In the genomic region with DNA sequence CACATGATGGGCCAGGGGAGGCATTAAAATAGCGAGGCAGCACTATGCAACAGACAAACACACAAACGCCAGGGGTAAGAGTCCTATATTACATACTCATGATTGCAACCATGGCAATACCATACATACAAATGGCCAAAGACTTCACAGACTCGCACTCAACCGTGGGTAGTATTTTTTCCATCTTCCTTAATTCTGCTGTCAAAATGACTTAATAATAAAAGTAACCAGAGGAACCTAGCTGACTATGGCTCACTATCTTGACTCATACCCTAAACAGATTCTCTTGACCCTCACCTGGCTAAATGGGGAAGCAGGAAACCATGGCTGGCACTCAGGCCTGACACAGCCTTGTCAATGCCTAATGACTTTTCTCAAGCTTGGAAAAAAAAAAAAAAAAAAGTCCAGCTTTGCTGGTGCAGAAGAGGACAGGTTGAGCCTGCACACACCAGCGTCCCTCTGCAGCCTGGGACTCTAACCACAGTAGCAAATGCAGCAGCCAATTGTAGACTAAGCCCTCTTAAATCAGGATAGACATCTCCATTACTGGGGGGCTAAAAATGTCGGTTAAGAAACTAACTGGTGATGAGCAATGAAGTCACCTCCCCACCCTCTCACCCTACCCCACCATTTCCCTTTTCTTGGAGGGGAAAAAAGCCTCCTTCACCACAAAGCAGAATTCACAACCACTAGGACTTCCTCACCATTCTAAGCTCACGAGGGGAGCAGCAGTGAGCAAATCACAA, we compare ENCODE assay signal across 10 cellular contexts. TPM values are rescaled to one million over a fixed set of nuclear protein-coding genes. Genes with fewer than 3 reads are reported as not detected.
A peak's percentile ranks its signal among the peaks of the same experiment; 100 is the strongest.
DNase-seq lines count a peak whose midpoint lies in the region; ATAC-seq, FAIRE-seq and TF ChIP-seq lines count a peak whose summit lies in the region.
"Had no signal": no experiment of that assay in that cellular context is flagged by ENCODE, and none has a peak within 500 bp of the region (broad histone marks: within the 10 kb centered on the region; RNA-seq: fewer than 3 reads in every experiment).

No MANE protein-coding gene starts in this region.

- H3K36me3 ChIP-seq in left ventricle myocardium inferior (no peaks in the 10 kb centered on the region), endodermal cell (ENCODE audit: control insufficient read depth, insufficient read depth, low read length) (peaks cover 14% of the 10 kb centered on the region), sigmoid colon (no peaks in the 10 kb centered on the region)

- FAIRE-seq in D721Med (lab: Jason Lieb, UNC) = no peak

- H3K9ac ChIP-seq in endodermal cell (ENCODE audit: extremely low read depth, low read length, poor library complexity, severe bottlenecking) = no peak overlapping the region

- H3K4me3 Mint-ChIP-seq in endodermal cell = no peak overlapping the region
- H3K4me3 Mint-ChIP-seq: mesothelial cell of epicardium had no signal

- intact Hi-C loops in left ventricle myocardium inferior (cut with micrococcal nuclease) = no loop called here
- intact Hi-C loops in left ventricle myocardium superior (cut with micrococcal nuclease) = no loop called here
- intact Hi-C loops in sigmoid colon (cut with DNase I) = no loop called here

- no peak overlapping the region for H3K4me3 ChIP-seq in left ventricle myocardium inferior
- H3K4me3 ChIP-seq in endodermal cell (ENCODE audit: low read length) = no peak overlapping the region
- no peak overlapping the region for H3K4me3 ChIP-seq in sigmoid colon

- H3K27me3 ChIP-seq in left ventricle myocardium inferior (ENCODE audit: low read depth) = no peaks in the 10 kb centered on the region
- H3K27me3 ChIP-seq in endodermal cell (ENCODE audit: control insufficient read depth, insufficient read depth, low read length, poor library complexity, severe bottlenecking) = no peaks in the 10 kb centered on the region
- H3K27me3 ChIP-seq in sigmoid colon = no peaks in the 10 kb centered on the region

- no peak for TF ChIP-seq EP300 in sigmoid colon (IDR thresholded peaks at IDR 0.05)

- H3K27ac ChIP-seq in left ventricle myocardium inferior (replicated peaks) (peak overlapping the region; percentile 68), endodermal cell (ENCODE audit: low read depth, low read length) (peak overlapping the region; percentile 9), sigmoid colon (peak overlapping the region in 1 of 4 donors; percentile 39)
- H3K27ac ChIP-seq: epithelial cell of prostate had no signal

- ATAC-seq in left ventricle myocardium superior (no peak), GM18909 (IDR thresholded peaks at IDR 0.05; ENCODE audit: poor library complexity, unreplicated experiment) (no peak), GM21381 (IDR thresholded peaks at IDR 0.05; ENCODE audit: unreplicated experiment) (no peak)

- H3K27ac Mint-ChIP-seq in endodermal cell = no peak overlapping the region
- H3K27ac Mint-ChIP-seq: mesothelial cell of epicardium had no signal

- no peak for TF ChIP-seq CTCF in left ventricle myocardium inferior (IDR thresholded peaks at IDR 0.05; ENCODE audit: borderline replicate concordance)
- TF ChIP-seq CTCF in endodermal cell (conservative IDR thresholded peaks at IDR 0.05) = no peak
- TF ChIP-seq CTCF in D721Med (IDR thresholded peaks at IDR 0.05; ENCODE audit: insufficient read depth, missing control alignments) = no peak
- TF ChIP-seq CTCF in sigmoid colon (IDR thresholded peaks at IDR 0.05) = no peak

- no peaks in the 10 kb centered on the region for H3K9me3 Mint-ChIP-seq in endodermal cell
- H3K9me3 Mint-ChIP-seq: mesothelial cell of epicardium had no signal

- H3K27me3 Mint-ChIP-seq in endodermal cell (ENCODE audit: insufficient read depth) = no peaks in the 10 kb centered on the region

- no peak for TF ChIP-seq POLR2A in sigmoid colon (IDR thresholded peaks at IDR 0.05)

- H3K4me1 Mint-ChIP-seq in endodermal cell = peaks cover 57% of the 10 kb centered on the region

- H3K9me3 ChIP-seq in left ventricle myocardium inferior (replicated peaks) (no peaks in the 10 kb centered on the region), endodermal cell (ENCODE audit: control insufficient read depth, low read length) (no peaks in the 10 kb centered on the region), sigmoid colon (no peaks in the 10 kb centered on the region)

- DNase-seq in left ventricle myocardium inferior = no peak
- no peak for DNase-seq in left ventricle myocardium superior
- DNase-seq in NOMO-1 treated with dmso at 0.1 percent for 144 hours (lab: John Stamatoyannopoulos, UW; ENCODE audit: unreplicated experiment) = peak; percentile 81
- DNase-seq in endodermal cell = no peak
- no peak for DNase-seq in D721Med (ENCODE audit: insufficient read length, low spot score)
- DNase-seq in sigmoid colon = no peak

- 91 to 100% methylated on average over 2 to 7 of the region's 7 CpGs for WGBS in endodermal cell (ENCODE audit: insufficient coverage in 1 of 2, insufficient read length in 1 of 2), 2 experiments
- 55 to 81% methylated on average over 7 of the region's 7 CpGs for WGBS in sigmoid colon, 2 donors

- H3K4me1 ChIP-seq in left ventricle myocardium inferior (peaks cover 96% of the 10 kb centered on the region), endodermal cell (ENCODE audit: control insufficient read depth, insufficient read depth, low read length) (peaks cover 28% of the 10 kb centered on the region), sigmoid colon (peaks cover 0 to 90% (median 72%) of the 10 kb centered on the region in 4 donors)

- peaks cover 8% of the 10 kb centered on the region for H3K36me3 Mint-ChIP-seq in endodermal cell (ENCODE audit: low read depth)
- H3K36me3 Mint-ChIP-seq: mesothelial cell of epicardium had no signal

RNA-seq across cellular contexts. Expression of gene CCDC12, which starts 23.1 kb away (rescaled TPM):
- total RNA-seq in left ventricle myocardium inferior = 31.0 TPM
- 29.6 TPM for total RNA-seq in left ventricle myocardium superior
- total RNA-seq in endodermal cell = 10 to 100 TPM; 46.7 to 47.8 TPM
- polyA plus RNA-seq in endodermal cell (2013, experiment 1 of 2) = 44.4 TPM
- polyA plus RNA-seq in endodermal cell (2013, experiment 2 of 2) = 41.1 TPM
- 10 to 100 TPM; 33.1 to 41.0 (median 36.6) TPM for total RNA-seq in sigmoid colon
- polyA plus RNA-seq in sigmoid colon = 10 to 100 TPM; 58.9 to 80.9 (median 77.5) TPM

RNA-seq across cellular contexts. Expression of gene NBEAL2, which starts 26.0 kb away (rescaled TPM):
- 12.6 TPM for total RNA-seq in left ventricle myocardium inferior
- 11.4 TPM for total RNA-seq in left ventricle myocardium superior
- total RNA-seq in endodermal cell = 10 to 100 TPM; 59.2 to 64.0 TPM
- 22.9 TPM for polyA plus RNA-seq in endodermal cell (2013, experiment 1 of 2)
- 17.8 TPM for polyA plus RNA-seq in endodermal cell (2013, experiment 2 of 2)
- total RNA-seq in sigmoid colon = 10 to 100 TPM in 3 of 4 donors, 1 to 10 TPM in 1; 9.6 to 36.0 (median 13.5) TPM
- 10 to 100 TPM in 2 of 3 donors, 1 to 10 TPM in 1; 7.8 to 88.0 (median 11.3) TPM for polyA plus RNA-seq in sigmoid colon
